In the genomic region with DNA sequence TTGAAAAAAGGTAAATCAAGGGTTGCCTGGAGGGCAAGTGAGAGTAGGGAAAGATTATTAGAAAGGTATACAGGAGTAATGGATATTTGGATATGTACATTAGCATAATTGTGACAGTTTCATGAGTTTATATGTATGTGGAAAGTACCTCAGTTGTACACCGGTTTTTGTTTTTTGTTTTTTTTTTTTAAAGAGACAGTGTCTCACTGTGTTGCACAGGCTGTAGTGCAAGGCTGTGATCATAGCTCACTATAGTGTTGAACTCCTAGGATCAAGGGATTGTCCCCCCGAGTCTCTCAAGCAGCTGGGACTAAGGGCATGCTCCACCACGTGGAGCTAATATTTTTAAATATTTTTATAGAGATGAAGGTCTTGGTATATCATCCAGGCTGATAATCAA, we compare ENCODE assay signal across 14 cellular contexts. TPM values are rescaled to one million over a fixed set of nuclear protein-coding genes. Genes with fewer than 3 reads are reported as not detected.
DNase-seq lines count a peak whose midpoint lies in the region; ATAC-seq and TF ChIP-seq lines count a peak whose summit lies in the region.
"Had no signal": no experiment of that assay in that cellular context is flagged by ENCODE, and none has a peak within 500 bp of the region (broad histone marks: within the 10 kb centered on the region; RNA-seq: fewer than 3 reads in every experiment).

No MANE protein-coding gene starts in this region.

- H3K4me3 Mint-ChIP-seq in naive thymus-derived CD4-positive, alpha-beta T cell = no peak overlapping the region
- H3K4me3 Mint-ChIP-seq in Calu3 (ENCODE audit: low read depth, unreplicated experiment) = no peak overlapping the region

- peaks cover 0 to 4% (median 0%) of the 10 kb centered on the region in 5 donors for H3K27me3 Mint-ChIP-seq in naive thymus-derived CD4-positive, alpha-beta T cell
- H3K27me3 Mint-ChIP-seq in Calu3 (ENCODE audit: unreplicated experiment) = no peaks in the 10 kb centered on the region

- no peak overlapping the region for H3K4me3 ChIP-seq in RWPE2 (ENCODE audit: severe bottlenecking)
- H3K4me3 ChIP-seq in naive thymus-derived CD4-positive, alpha-beta T cell (ENCODE audit: low read length) = no peak overlapping the region
- H3K4me3 ChIP-seq: BLaER1 treated with 17β-estradiol and CSF1 and Interleukin-3, amounts not matched to agents 10 nM and 100 nM; HAP-1 had no signal

- H3K9me3 Mint-ChIP-seq in naive thymus-derived CD4-positive, alpha-beta T cell = peaks cover 0 to 12% (median 2%) of the 10 kb centered on the region in 11 donors
- H3K9me3 Mint-ChIP-seq in Calu3 (ENCODE audit: low read depth, unreplicated experiment) = peaks cover 2% of the 10 kb centered on the region

- no peaks in the 10 kb centered on the region for H3K27me3 ChIP-seq in RWPE2 (ENCODE audit: insufficient read depth, poor library complexity, severe bottlenecking)
- H3K27me3 ChIP-seq in naive thymus-derived CD4-positive, alpha-beta T cell (ENCODE audit: control insufficient read depth in 2 of 2, insufficient read depth in 2 of 2, low read length in 2 of 2) = no peaks in the 10 kb centered on the region

- intact Hi-C loops in naive thymus-derived CD4-positive, alpha-beta T cell (cut with micrococcal nuclease) = loop anchor here in 1 of 2 donors (5.0 kb wide), 1 partner anchor 175 kb away; no protein-coding TSS in a partner anchor
- intact Hi-C loops in Calu3 (cut with micrococcal nuclease; ENCODE audit: unreplicated experiment) = no loop called here

- no peak overlapping the region for H3K27ac Mint-ChIP-seq in naive thymus-derived CD4-positive, alpha-beta T cell
- no peak overlapping the region for H3K27ac Mint-ChIP-seq in Calu3 (ENCODE audit: unreplicated experiment)

- H3K9me3 ChIP-seq in RWPE2 (ENCODE audit: severe bottlenecking) = no peaks in the 10 kb centered on the region
- H3K9me3 ChIP-seq in naive thymus-derived CD4-positive, alpha-beta T cell (ENCODE audit: control insufficient read depth in 2 of 3, low read length in 3 of 3) = no peaks in the 10 kb centered on the region
- H3K9me3 ChIP-seq: BLaER1 treated with 17β-estradiol and CSF1 and Interleukin-3, amounts not matched to agents 10 nM and 100 nM; HAP-1 had no signal

- peaks cover 0 to 1% (median 0%) of the 10 kb centered on the region in 5 donors for H3K36me3 Mint-ChIP-seq in naive thymus-derived CD4-positive, alpha-beta T cell
- no peaks in the 10 kb centered on the region for H3K36me3 Mint-ChIP-seq in Calu3 (ENCODE audit: insufficient read depth, unreplicated experiment)

- ATAC-seq in GM18907 (IDR thresholded peaks at IDR 0.05; ENCODE audit: unreplicated experiment) (peak; percentile 39), GM21576 (IDR thresholded peaks at IDR 0.05; ENCODE audit: unreplicated experiment) (peak; percentile 20), HG03060 (IDR thresholded peaks at IDR 0.05; ENCODE audit: low read depth, unreplicated experiment) (peak; percentile 4), RWPE2 (ENCODE audit: low read depth) (no peak)
- ATAC-seq in naive thymus-derived CD4-positive, alpha-beta T cell = no peak
- no peak for ATAC-seq in activated CD4-positive, CD25-positive, alpha-beta regulatory T cell treated with anti-CD3 and anti-CD28 coated beads, Interleukin-2, amount 50 U/mL, for 24 hours

- TF ChIP-seq CTCF in RWPE2 (IDR thresholded peaks at IDR 0.05; ENCODE audit: poor library complexity, severe bottlenecking) (no peak), Calu3 (IDR thresholded peaks at IDR 0.05; ENCODE audit: unreplicated experiment) (no peak)

- BruUV-seq in Calu3 (replicated peaks; lab: Mats Ljungman, UMichigan) = no TSS peak

- no peak for DNase-seq in RWPE2 (ENCODE audit: low spot score)
- DNase-seq in naive thymus-derived CD4-positive, alpha-beta T cell = no peak
- DNase-seq in stimulated activated CD4-positive, alpha-beta T cell treated with anti-CD3 and anti-CD28 coated beads, Interleukin-1b, Interleukin-23, amount 100 ng/mL, for 48 hours = no peak
- no peak for DNase-seq in Calu3
- DNase-seq: amygdala; effector CD4-positive, alpha-beta T cell; NCI-H2171 treated with DMSO at 0.1 percent for 48 hours had no signal

- peaks cover 13% of the 10 kb centered on the region for H3K4me1 ChIP-seq in RWPE2 (ENCODE audit: insufficient read depth, poor library complexity, severe bottlenecking)
- no peaks in the 10 kb centered on the region for H3K4me1 ChIP-seq in naive thymus-derived CD4-positive, alpha-beta T cell (ENCODE audit: control insufficient read depth in 2 of 2, insufficient read depth in 2 of 2, low read length in 2 of 2)
- H3K4me1 ChIP-seq: HAP-1 had no signal

- CTCF ChIA-PET in naive thymus-derived CD4-positive, alpha-beta T cell (lab: Charles Lee) = no interaction called here
- CTCF ChIA-PET in Calu3 (lab: Charles Lee) = no interaction called here

- peaks cover 0 to 17% (median 0%) of the 10 kb centered on the region in 7 donors for H3K4me1 Mint-ChIP-seq in naive thymus-derived CD4-positive, alpha-beta T cell
- no peaks in the 10 kb centered on the region for H3K4me1 Mint-ChIP-seq in Calu3 (ENCODE audit: low read depth, unreplicated experiment)

- POLR2A ChIA-PET in naive thymus-derived CD4-positive, alpha-beta T cell (lab: Charles Lee) = no interaction called here

- peak overlapping the region; percentile 67 for H3K27ac ChIP-seq in RWPE2 (ENCODE audit: poor library complexity, severe bottlenecking)
- no peak overlapping the region for H3K27ac ChIP-seq in naive thymus-derived CD4-positive, alpha-beta T cell (ENCODE audit: low read depth, low read length)

- H3K36me3 ChIP-seq in RWPE2 (ENCODE audit: low read depth) = no peaks in the 10 kb centered on the region
- H3K36me3 ChIP-seq in naive thymus-derived CD4-positive, alpha-beta T cell (ENCODE audit: control insufficient read depth in 2 of 3, insufficient read depth in 3 of 3, low read length in 3 of 3) = no peaks in the 10 kb centered on the region
- H3K36me3 ChIP-seq: BLaER1 treated with 17β-estradiol and CSF1 and Interleukin-3, amounts not matched to agents 10 nM and 100 nM; HAP-1 had no signal

RNA-seq across cellular contexts. Expression of a gene that starts 15.3 kb away (rescaled TPM):
- total RNA-seq in naive thymus-derived CD4-positive, alpha-beta T cell = 10 to 100 TPM in 1 of 5 experiments, 1 to 10 TPM in 4; 2.5 to 13.5 (median 4.6) TPM
- 10 to 100 TPM in 1 of 2 donors, 1 to 10 TPM in 1; 7.5 to 13.1 TPM for polyA plus RNA-seq in naive thymus-derived CD4-positive, alpha-beta T cell
- total RNA-seq in Calu3 (2022) = 4.0 and 4.5 TPM in 2 replicates
- total RNA-seq: LHCN-M2 had no signal

Comparison
In these comparisons a context has a peak if more than half of its experiments do, and no peak if none do; other contexts are left out.
1. ATAC-seq: peak in GM18907 (single experiment), GM21576 (single experiment) and HG03060 (single experiment); none in RWPE2 (single experiment), naive thymus-derived CD4-positive, alpha-beta T cell (single experiment) and activated CD4-positive, CD25-positive, alpha-beta regulatory T cell treated with anti-CD3 and anti-CD28 coated beads, Interleukin-2, amount 50 U/mL, for 24 hours (0 of 2).